9 cellular contexts compared by ENCODE assay signal in genomic region chr12:115451785-115452736, GRCh38.
DNase-seq lines count a peak whose midpoint lies in the region; ATAC-seq, FAIRE-seq and TF ChIP-seq lines count a peak whose summit lies in the region.
"Had no signal": no experiment of that assay in that cellular context is flagged by ENCODE, and none has a peak within 500 bp of the region (broad histone marks: within the 10 kb centered on the region; RNA-seq: fewer than 3 reads in every experiment).

No MANE protein-coding gene starts in this region.

- peak overlapping the region; percentile 24 for H3K4me2 ChIP-seq in endothelial cell of umbilical vein (ENCODE audit: insufficient read depth, low read length)

- CTCF ChIA-PET in endothelial cell of umbilical vein (lab: Charles Lee): no interaction called here

- no peak for FAIRE-seq in endothelial cell of umbilical vein (lab: Jason Lieb, UNC)
- FAIRE-seq: GM18507 had no signal

- no peaks in the 10 kb centered on the region for H3K79me2 ChIP-seq in endothelial cell of umbilical vein (ENCODE audit: control insufficient read depth, insufficient read depth, low read length)

- no peak overlapping the region for H3K4me3 ChIP-seq in endothelial cell of umbilical vein (replicated peaks in 1 of 3; ENCODE audit: insufficient read depth in 1 of 3, low read depth in 1 of 3, low read length in 3 of 3)

- H3K27me3 Mint-ChIP-seq in naive thymus-derived CD8-positive, alpha-beta T cell: peaks cover 19 to 33% (median 26%) of the 10 kb centered on the region in 5 donors

- H3K9me3 Mint-ChIP-seq in naive thymus-derived CD8-positive, alpha-beta T cell: peaks cover 0 to 15% (median 2%) of the 10 kb centered on the region in 9 donors

- no peak for TF ChIP-seq CTCF in endothelial cell of umbilical vein (IDR thresholded peaks at IDR 0.05; ENCODE audit: extremely low read depth in 1 of 2, insufficient read depth in 1 of 2, low read depth in 1 of 2, low read length in 2 of 2)

- DNase-seq in ACHN (peak; percentile 28), NCI-H69 (lab: John Stamatoyannopoulos, UW) (peak; percentile 84), endothelial cell of umbilical vein (ENCODE audit: low read depth, low spot score) (no peak), HK-2 (ENCODE audit: unreplicated experiment) (no peak), NK-92 (lab: John Stamatoyannopoulos, UW; ENCODE audit: unreplicated experiment) (no peak), SKM-1 treated with dmso at 0.1 percent for 144 hours (lab: John Stamatoyannopoulos, UW; ENCODE audit: unreplicated experiment) (no peak)
- peak in 1 of 10 donors; percentile 4 for DNase-seq in naive thymus-derived CD8-positive, alpha-beta T cell

- no TSS peak for BruUV-seq in endothelial cell of umbilical vein (replicated peaks; lab: Mats Ljungman, UMichigan)

- no peaks in the 10 kb centered on the region for H3K4me1 ChIP-seq in endothelial cell of umbilical vein (ENCODE audit: control insufficient read depth, extremely low read depth, insufficient read depth, low read length)

- no peak overlapping the region for H3K27ac ChIP-seq in endothelial cell of umbilical vein (ENCODE audit: insufficient read depth, low read depth, low read length)

- in situ Hi-C loops in ACHN (cut with HindIII; ENCODE audit: low pct_ligation_motif_present, low pct_unique_long_range_greater_than_20kb, low sequenced_read_pairs): no loop called here

- H2AFZ ChIP-seq in endothelial cell of umbilical vein (ENCODE audit: low read depth, low read length): no peak overlapping the region

- dilution Hi-C loops in endothelial cell of umbilical vein (cut with MboI; ENCODE audit: extremely low pct_ligation_motif_present, low sequenced_read_pairs): no loop called here

- H3K27ac Mint-ChIP-seq in naive thymus-derived CD8-positive, alpha-beta T cell: peak overlapping the region in 5 of 10 donors; percentile 11 to 84 (median 22)

- peak; percentile 58 for ATAC-seq in GM21360 (IDR thresholded peaks at IDR 0.05; ENCODE audit: unreplicated experiment)
- no peak for ATAC-seq in naive thymus-derived CD8-positive, alpha-beta T cell

- H3K36me3 Mint-ChIP-seq in naive thymus-derived CD8-positive, alpha-beta T cell: peaks cover 0 to 2% (median 0%) of the 10 kb centered on the region in 3 donors

- TF ChIP-seq POLR2A in endothelial cell of umbilical vein (IDR thresholded peaks at IDR 0.05; ENCODE audit: low read depth, low read length): no peak

- intact Hi-C loops in endothelial cell of umbilical vein (cut with micrococcal nuclease): no loop called here

- no peaks in the 10 kb centered on the region for H3K27me3 ChIP-seq in endothelial cell of umbilical vein (ENCODE audit: control insufficient read depth in 2 of 2, insufficient read depth in 2 of 2, low read length in 2 of 2)

- H3K4me1 Mint-ChIP-seq in naive thymus-derived CD8-positive, alpha-beta T cell: peaks cover 6 to 13% (median 10%) of the 10 kb centered on the region in 4 donors

- H4K20me1 ChIP-seq in endothelial cell of umbilical vein (replicated peaks; ENCODE audit: control insufficient read depth, extremely low read depth, insufficient read depth, low read length): no peaks in the 10 kb centered on the region

- no peaks in the 10 kb centered on the region for H3K9me1 ChIP-seq in endothelial cell of umbilical vein (replicated peaks; ENCODE audit: control insufficient read depth, extremely low read depth, insufficient read depth, low read length)

- no peaks in the 10 kb centered on the region for H3K36me3 ChIP-seq in endothelial cell of umbilical vein (ENCODE audit: control insufficient read depth in 2 of 2, extremely low read depth in 1 of 2, insufficient read depth in 2 of 2, low read length in 2 of 2)

- POLR2A ChIA-PET in endothelial cell of umbilical vein (lab: Charles Lee): no interaction called here
- POLR2A ChIA-PET in naive thymus-derived CD8-positive, alpha-beta T cell (lab: Charles Lee): no interaction called here

- no peaks in the 10 kb centered on the region for H3K9me3 ChIP-seq in endothelial cell of umbilical vein (replicated peaks; ENCODE audit: control insufficient read depth, insufficient read depth, low read length)

- H3K9ac ChIP-seq in endothelial cell of umbilical vein (replicated peaks; ENCODE audit: extremely low read depth, insufficient read depth, low read length): no peak overlapping the region

- H3K4me3 Mint-ChIP-seq in naive thymus-derived CD8-positive, alpha-beta T cell: peak overlapping the region in 9 of 10 donors; percentile 13 to 83 (median 70)

TF ChIP-seq in endothelial cell of umbilical vein, 7 proteins besides CTCF, POLR2A, EP300 and RAD21:
- TF ChIP-seq GATA2 (IDR thresholded peaks at IDR 0.05; ENCODE audit: insufficient read depth, insufficient read length, low read depth, low read length) (no peak), JUN (IDR thresholded peaks at IDR 0.05; ENCODE audit: borderline replicate concordance, insufficient read depth, insufficient read length, low read depth) (no peak), MAX (IDR thresholded peaks at IDR 0.05; ENCODE audit: insufficient read depth, insufficient read length) (no peak), POLR2AphosphoS5 (IDR thresholded peaks at IDR 0.05; ENCODE audit: insufficient read depth, low read depth, low read length) (no peak), FOS (IDR thresholded peaks at IDR 0.05; ENCODE audit: borderline replicate concordance, insufficient read depth, low read length) (no peak), MYC (IDR thresholded peaks at IDR 0.05; ENCODE audit: low read depth, low read length) (no peak)

Comparison
In these comparisons a context has a peak if more than half of its experiments do, and no peak if none do; other contexts are left out.
1. DNase-seq: peak in ACHN (single experiment) and NCI-H69 (single experiment); none in endothelial cell of umbilical vein (single experiment), HK-2 (single experiment), NK-92 (single experiment) and SKM-1 treated with dmso at 0.1 percent for 144 hours (single experiment).